11 cellular contexts compared by ENCODE assay signal in the genomic region with DNA sequence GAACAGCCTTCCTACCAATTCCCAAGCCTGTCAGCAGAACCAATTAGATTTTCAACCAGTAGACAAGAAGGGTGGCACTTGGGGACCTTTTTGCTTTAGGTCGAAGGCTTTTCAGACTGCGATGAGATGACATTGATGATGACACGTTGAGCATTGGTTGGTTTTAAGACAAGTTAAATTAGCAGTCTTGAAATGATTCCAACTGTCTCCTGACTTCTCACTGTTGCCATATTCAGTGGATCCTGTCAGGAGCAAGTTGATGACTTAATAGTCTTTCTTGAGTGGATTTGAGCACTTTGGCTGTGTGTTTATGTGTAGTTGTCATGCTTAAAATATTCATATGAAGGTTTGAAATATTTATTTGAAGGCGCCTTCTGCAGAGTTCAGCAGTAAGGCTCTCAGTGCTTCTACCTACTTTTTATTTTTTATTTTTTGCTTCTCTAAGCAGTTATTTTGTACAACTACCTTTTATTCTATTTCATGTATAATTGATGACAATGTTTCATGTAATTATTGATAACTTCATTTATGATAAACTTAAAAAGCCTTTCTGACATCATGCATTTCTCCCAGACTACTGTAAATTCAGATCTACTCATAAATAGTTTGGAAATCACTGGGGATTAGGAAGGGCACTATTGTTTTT.
DNase-seq lines count a peak whose midpoint lies in the region; FAIRE-seq and TF ChIP-seq lines count a peak whose summit lies in the region.
"Had no signal": no experiment of that assay in that cellular context is flagged by ENCODE, and none has a peak within 500 bp of the region (broad histone marks: within the 10 kb centered on the region; RNA-seq: fewer than 3 reads in every experiment).

No MANE protein-coding gene starts in this region.

- H4K20me1 ChIP-seq in DOHH2 (ENCODE audit: control insufficient read depth, insufficient read depth, low read depth, low read length), result no peaks in the 10 kb centered on the region
- H4K20me1 ChIP-seq in neural cell (ENCODE audit: insufficient read depth), result no peaks in the 10 kb centered on the region

- 87 to 94% (median 94%) methylated on average over 4 of the region's 4 CpGs for WGBS in ovary, 3 donors

- intact Hi-C loops in ovary (cut with DNase I), result no loop called here

- FAIRE-seq in GM19239 (lab: Jason Lieb, UNC), result peak; percentile 33
- FAIRE-seq: H54 had no signal

- peaks cover 4% of the 10 kb centered on the region; the same call in 1 of the 2 replicates for H3F3A ChIP-seq in DOHH2 (ENCODE audit: control insufficient read depth, insufficient read depth)
- peaks cover 6% of the 10 kb centered on the region for H3F3A ChIP-seq in neural cell (ENCODE audit: insufficient read depth, low read length, poor library complexity, severe bottlenecking)

- TF ChIP-seq RAD21 in neural cell (conservative IDR thresholded peaks at IDR 0.05), result peak; percentile 5

- H2AFZ ChIP-seq in neural cell (ENCODE audit: low read depth, low read length), result no peak overlapping the region

- DNase-seq in GM19239 (ENCODE audit: insufficient read length, low spot score) (no peak), SK-N-DZ (ENCODE audit: low spot score) (peak; percentile 38), H7 (no peak), ovary (no peak), SJCRH30 (no peak)
- DNase-seq: CD8-positive, alpha-beta T cell; DND-41 had no signal

- H3K27me3 ChIP-seq in DOHH2 (ENCODE audit: control insufficient read depth, low read length), result no peaks in the 10 kb centered on the region
- peaks cover 6% of the 10 kb centered on the region for H3K27me3 ChIP-seq in neural cell (ENCODE audit: insufficient read depth, low read depth, low read length)
- no peaks in the 10 kb centered on the region for H3K27me3 ChIP-seq in H7 (ENCODE audit: control insufficient read depth, insufficient read depth, low read length)
- H3K27me3 ChIP-seq in ovary, result no peaks in the 10 kb centered on the region
- no peaks in the 10 kb centered on the region for H3K27me3 ChIP-seq in SJCRH30

- H3K4me2 ChIP-seq in DOHH2 (ENCODE audit: low read length) (peak overlapping the region; percentile 74), neural cell (ENCODE audit: low read length) (peak overlapping the region; percentile 41)

- no peak for TF ChIP-seq CTCF in DOHH2 (IDR thresholded peaks at IDR 0.05; ENCODE audit: low read depth, low read length, poor library complexity, severe bottlenecking)
- no peak for TF ChIP-seq CTCF in neural cell (IDR thresholded peaks at IDR 0.05; ENCODE audit: poor library complexity, severe bottlenecking)
- no peak for TF ChIP-seq CTCF in ovary (IDR thresholded peaks at IDR 0.05)

- H3K79me2 ChIP-seq in DOHH2 (ENCODE audit: control insufficient read depth, low read length), result no peaks in the 10 kb centered on the region
- H3K79me2 ChIP-seq in neural cell (replicated peaks; ENCODE audit: insufficient read depth, low read length), result no peaks in the 10 kb centered on the region

- TF ChIP-seq EP300 in neural cell (conservative IDR thresholded peaks at IDR 0.05; ENCODE audit: poor library complexity, severe bottlenecking) (peak; percentile 100), ovary (IDR thresholded peaks at IDR 0.05) (no peak)

- H3K4me3 ChIP-seq in DOHH2 (ENCODE audit: low read length) (peak overlapping the region; percentile 58), neural cell (ENCODE audit: low read length) (peak overlapping the region; percentile 12), H7 (ENCODE audit: insufficient read depth, low read depth, low read length) (no peak overlapping the region), ovary (no peak overlapping the region), SJCRH30 (no peak overlapping the region)

- H3K27ac ChIP-seq in DOHH2 (ENCODE audit: low read depth, low read length) (peak overlapping the region; percentile 74; the same call in 1 of the 2 replicates), neural cell (ENCODE audit: low read length) (peak overlapping the region; percentile 42), ovary (no peak overlapping the region), SJCRH30 (no peak overlapping the region)

- H3K36me3 ChIP-seq in DOHH2 (ENCODE audit: control insufficient read depth, low read length), result no peaks in the 10 kb centered on the region
- H3K36me3 ChIP-seq in neural cell (ENCODE audit: insufficient read depth, low read length), result no peaks in the 10 kb centered on the region
- H3K36me3 ChIP-seq in H7 (replicated peaks; ENCODE audit: control insufficient read depth, insufficient read depth, low read length), result no peaks in the 10 kb centered on the region
- no peaks in the 10 kb centered on the region for H3K36me3 ChIP-seq in ovary
- no peaks in the 10 kb centered on the region for H3K36me3 ChIP-seq in SJCRH30

- H3K9me3 ChIP-seq in DOHH2 (ENCODE audit: control insufficient read depth, insufficient read depth, low read length) (no peaks in the 10 kb centered on the region), neural cell (ENCODE audit: low read length) (no peaks in the 10 kb centered on the region), ovary (no peaks in the 10 kb centered on the region), SJCRH30 (replicated peaks) (no peaks in the 10 kb centered on the region; the same call in 1 of the 2 replicates)
- H3K9me3 ChIP-seq: Caco-2 had no signal

- no peak overlapping the region for H3K9ac ChIP-seq in neural cell (ENCODE audit: low read length)

- H3K4me1 ChIP-seq in DOHH2 (ENCODE audit: control insufficient read depth, low read length) (peaks cover 41% of the 10 kb centered on the region), ovary (ENCODE audit: insufficient read depth) (no peaks in the 10 kb centered on the region), SJCRH30 (no peaks in the 10 kb centered on the region)
- H3K4me1 ChIP-seq: Caco-2 had no signal

- TF ChIP-seq POLR2A in ovary (IDR thresholded peaks at IDR 0.05), result no peak

- no peaks in the 10 kb centered on the region for H3K9me2 ChIP-seq in DOHH2 (replicated peaks; ENCODE audit: control insufficient read depth, low read length)
- no peaks in the 10 kb centered on the region for H3K9me2 ChIP-seq in neural cell (ENCODE audit: insufficient read depth, low read length)

TF ChIP-seq in neural cell, 6 proteins besides CTCF, POLR2A, EP300 and RAD21:
- TF ChIP-seq, protein P1, sequence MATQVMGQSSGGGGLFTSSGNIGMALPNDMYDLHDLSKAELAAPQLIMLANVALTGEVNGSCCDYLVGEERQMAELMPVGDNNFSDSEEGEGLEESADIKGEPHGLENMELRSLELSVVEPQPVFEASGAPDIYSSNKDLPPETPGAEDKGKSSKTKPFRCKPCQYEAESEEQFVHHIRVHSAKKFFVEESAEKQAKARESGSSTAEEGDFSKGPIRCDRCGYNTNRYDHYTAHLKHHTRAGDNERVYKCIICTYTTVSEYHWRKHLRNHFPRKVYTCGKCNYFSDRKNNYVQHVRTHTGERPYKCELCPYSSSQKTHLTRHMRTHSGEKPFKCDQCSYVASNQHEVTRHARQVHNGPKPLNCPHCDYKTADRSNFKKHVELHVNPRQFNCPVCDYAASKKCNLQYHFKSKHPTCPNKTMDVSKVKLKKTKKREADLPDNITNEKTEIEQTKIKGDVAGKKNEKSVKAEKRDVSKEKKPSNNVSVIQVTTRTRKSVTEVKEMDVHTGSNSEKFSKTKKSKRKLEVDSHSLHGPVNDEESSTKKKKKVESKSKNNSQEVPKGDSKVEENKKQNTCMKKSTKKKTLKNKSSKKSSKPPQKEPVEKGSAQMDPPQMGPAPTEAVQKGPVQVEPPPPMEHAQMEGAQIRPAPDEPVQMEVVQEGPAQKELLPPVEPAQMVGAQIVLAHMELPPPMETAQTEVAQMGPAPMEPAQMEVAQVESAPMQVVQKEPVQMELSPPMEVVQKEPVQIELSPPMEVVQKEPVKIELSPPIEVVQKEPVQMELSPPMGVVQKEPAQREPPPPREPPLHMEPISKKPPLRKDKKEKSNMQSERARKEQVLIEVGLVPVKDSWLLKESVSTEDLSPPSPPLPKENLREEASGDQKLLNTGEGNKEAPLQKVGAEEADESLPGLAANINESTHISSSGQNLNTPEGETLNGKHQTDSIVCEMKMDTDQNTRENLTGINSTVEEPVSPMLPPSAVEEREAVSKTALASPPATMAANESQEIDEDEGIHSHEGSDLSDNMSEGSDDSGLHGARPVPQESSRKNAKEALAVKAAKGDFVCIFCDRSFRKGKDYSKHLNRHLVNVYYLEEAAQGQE (IDR thresholded peaks at IDR 0.05; ENCODE audit: borderline replicate concordance), result peak; percentile 97
- TF ChIP-seq POLR2AphosphoS5 (IDR thresholded peaks at IDR 0.05), result peak; percentile 99
- no peak for TF ChIP-seq TAF1 (IDR thresholded peaks at IDR 0.05; ENCODE audit: low read depth)
- TF ChIP-seq SMC3 (conservative IDR thresholded peaks at IDR 0.05; ENCODE audit: poor library complexity), result no peak
- no peak for TF ChIP-seq EZH2 (IDR thresholded peaks at IDR 0.05; ENCODE audit: borderline replicate concordance, insufficient read depth, low read length, poor library complexity, severe bottlenecking)
- no peak for TF ChIP-seq MXI1 (conservative IDR thresholded peaks at IDR 0.05; ENCODE audit: poor library complexity, severe bottlenecking)

Comparison
In these comparisons a context has a peak if more than half of its experiments do, and no peak if none do; other contexts are left out.
1. H3K27ac ChIP-seq: peak in DOHH2 (single experiment) and neural cell (single experiment); none in ovary (0 of 2) and SJCRH30 (single experiment).
2. H3K4me3 ChIP-seq: peak in DOHH2 (single experiment) and neural cell (single experiment); none in H7 (single experiment), ovary (single experiment) and SJCRH30 (single experiment).